ENCODE assay signal across 1 cellular context in the genomic region with DNA sequence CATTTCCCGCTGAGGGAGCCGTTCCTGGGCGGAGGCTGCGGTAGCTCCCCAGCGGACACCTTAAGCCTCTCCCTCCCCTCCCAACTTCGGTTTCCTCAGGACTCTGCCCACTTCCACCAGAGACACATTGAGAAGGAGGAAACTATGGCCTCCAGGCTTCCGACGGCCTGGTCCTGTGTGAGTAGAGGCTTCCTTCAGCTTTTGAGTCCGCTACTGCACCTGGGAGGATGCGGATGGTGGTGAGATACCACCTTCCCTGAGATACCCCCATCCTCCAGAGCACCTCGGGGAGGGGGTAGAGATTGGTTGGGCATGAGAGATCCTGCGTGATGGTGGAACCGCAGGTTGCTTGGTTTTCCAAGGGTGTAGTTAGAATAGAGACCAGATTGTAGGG.
TF ChIP-seq lines count a peak whose summit lies in the region.

No MANE protein-coding gene starts in this region.

TF ChIP-seq in HepG2, 621 proteins besides CTCF, POLR2A, EP300 and RAD21:
- TF ChIP-seq GPN1 (CRISPR knock-in tag; IDR thresholded peaks at IDR 0.05; ENCODE audit: borderline replicate concordance) = no peak
- TF ChIP-seq ZNF639 (CRISPR knock-in tag; conservative IDR thresholded peaks at IDR 0.05) = no peak
- TF ChIP-seq THAP11 (CRISPR knock-in tag; IDR thresholded peaks at IDR 0.05) = no peak
- 0 out of 2 replicates have a peak, but pooled peaks have one; percentile 44 for TF ChIP-seq ZSCAN20 (CRISPR knock-in tag; IDR thresholded peaks at IDR 0.05; ENCODE audit: borderline replicate concordance)
- 0 out of 2 replicates have a peak, but pooled peaks have one; percentile 2 for TF ChIP-seq ZNF564 (CRISPR knock-in tag; IDR thresholded peaks at IDR 0.05)
- no peak for TF ChIP-seq RARA (CRISPR knock-in tag; IDR thresholded peaks at IDR 0.05)
- TF ChIP-seq ZFX (CRISPR knock-in tag; IDR thresholded peaks at IDR 0.05; ENCODE audit: low read depth) = no peak
- TF ChIP-seq, protein P1, sequence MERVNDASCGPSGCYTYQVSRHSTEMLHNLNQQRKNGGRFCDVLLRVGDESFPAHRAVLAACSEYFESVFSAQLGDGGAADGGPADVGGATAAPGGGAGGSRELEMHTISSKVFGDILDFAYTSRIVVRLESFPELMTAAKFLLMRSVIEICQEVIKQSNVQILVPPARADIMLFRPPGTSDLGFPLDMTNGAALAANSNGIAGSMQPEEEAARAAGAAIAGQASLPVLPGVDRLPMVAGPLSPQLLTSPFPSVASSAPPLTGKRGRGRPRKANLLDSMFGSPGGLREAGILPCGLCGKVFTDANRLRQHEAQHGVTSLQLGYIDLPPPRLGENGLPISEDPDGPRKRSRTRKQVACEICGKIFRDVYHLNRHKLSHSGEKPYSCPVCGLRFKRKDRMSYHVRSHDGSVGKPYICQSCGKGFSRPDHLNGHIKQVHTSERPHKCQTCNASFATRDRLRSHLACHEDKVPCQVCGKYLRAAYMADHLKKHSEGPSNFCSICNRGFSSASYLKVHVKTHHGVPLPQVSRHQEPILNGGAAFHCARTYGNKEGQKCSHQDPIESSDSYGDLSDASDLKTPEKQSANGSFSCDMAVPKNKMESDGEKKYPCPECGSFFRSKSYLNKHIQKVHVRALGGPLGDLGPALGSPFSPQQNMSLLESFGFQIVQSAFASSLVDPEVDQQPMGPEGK (CRISPR knock-in tag; IDR thresholded peaks at IDR 0.05) = 0 out of 2 replicates have a peak, but pooled peaks have one; percentile 5
- TF ChIP-seq ZMYM3 (CRISPR knock-in tag; IDR thresholded peaks at IDR 0.05) = 0 out of 2 replicates have a peak, but pooled peaks have one; percentile 0
- no peak for TF ChIP-seq ZNF83 (CRISPR knock-in tag; IDR thresholded peaks at IDR 0.05; ENCODE audit: borderline replicate concordance)
- TF ChIP-seq ZBTB26 (CRISPR knock-in tag; IDR thresholded peaks at IDR 0.05; ENCODE audit: borderline replicate concordance) = no peak
